10 cellular contexts compared by ENCODE assay signal in the genomic region with DNA sequence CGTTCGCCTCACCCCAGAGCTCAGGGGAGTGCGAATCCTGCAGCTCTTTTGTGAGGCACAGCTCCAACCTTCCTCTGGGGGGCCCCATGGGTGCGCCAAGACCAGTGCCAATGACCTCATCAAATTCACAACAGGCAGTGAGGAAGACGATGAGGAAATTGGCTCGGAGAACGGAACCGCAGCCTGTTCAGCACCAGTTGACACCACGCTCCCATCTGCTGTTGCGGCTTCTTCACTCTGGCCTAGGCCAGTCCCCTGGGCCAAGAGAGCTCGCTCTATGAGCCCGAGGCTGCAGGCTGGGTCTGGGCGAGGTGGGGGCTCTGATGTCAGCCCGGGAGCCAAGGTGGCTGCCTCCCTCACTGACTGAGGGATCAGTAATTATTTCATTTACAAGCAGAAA. TPM values are rescaled to one million over a fixed set of nuclear protein-coding genes. Genes with fewer than 3 reads are reported as not detected.
DNase-seq lines count a peak whose midpoint lies in the region; ATAC-seq and TF ChIP-seq lines count a peak whose summit lies in the region.
"Had no signal": no experiment of that assay in that cellular context is flagged by ENCODE, and none has a peak within 500 bp of the region (broad histone marks: within the 10 kb centered on the region; RNA-seq: fewer than 3 reads in every experiment).

No MANE protein-coding gene starts in this region.

- H3K27me3 Mint-ChIP-seq in endodermal cell (ENCODE audit: insufficient read depth) = peaks cover 16% of the 10 kb centered on the region
- H3K27me3 Mint-ChIP-seq in naive B cell = peaks cover 19 to 51% (median 31%) of the 10 kb centered on the region in 3 donors

- no peaks in the 10 kb centered on the region for H3K36me3 ChIP-seq in endodermal cell (ENCODE audit: control insufficient read depth, insufficient read depth, low read length)
- H3K36me3 ChIP-seq: ovary had no signal

- H3K27ac Mint-ChIP-seq in endodermal cell (no peak overlapping the region), naive B cell (peak overlapping the region in 2 of 6 donors; percentile 29 to 66)

- peaks cover 25% of the 10 kb centered on the region for H3K4me1 Mint-ChIP-seq in endodermal cell
- peaks cover 3 to 25% (median 6%) of the 10 kb centered on the region in 3 donors for H3K4me1 Mint-ChIP-seq in naive B cell

- H3K9ac ChIP-seq in endodermal cell (ENCODE audit: extremely low read depth, low read length, poor library complexity, severe bottlenecking) = no peak overlapping the region

- ATAC-seq in naive B cell (ENCODE audit: low read depth in 2 of 2) (peak; percentile 91), GM19035 (IDR thresholded peaks at IDR 0.05; ENCODE audit: unreplicated experiment) (no peak)

- H3K4me3 ChIP-seq in endodermal cell (ENCODE audit: low read length) = no peak overlapping the region
- H3K4me3 ChIP-seq: ovary had no signal

- WGBS in endodermal cell (ENCODE audit: insufficient coverage in 1 of 2, insufficient read length in 1 of 2), 2 experiments = 90 to 94% methylated on average over 9 to 14 of the region's 14 CpGs

- no peaks in the 10 kb centered on the region for H3K4me1 ChIP-seq in endodermal cell (ENCODE audit: control insufficient read depth, insufficient read depth, low read length)

- H3K9me3 Mint-ChIP-seq in endodermal cell (no peaks in the 10 kb centered on the region), naive B cell (no peaks in the 10 kb centered on the region)

- H3K4me3 Mint-ChIP-seq in endodermal cell = no peak overlapping the region
- peak overlapping the region in 2 of 8 donors; percentile 24 to 74 for H3K4me3 Mint-ChIP-seq in naive B cell

- H3K9me3 ChIP-seq in endodermal cell (ENCODE audit: control insufficient read depth, low read length) = no peaks in the 10 kb centered on the region
- H3K9me3 ChIP-seq: ovary had no signal

- DNase-seq in CD1c-positive myeloid dendritic cell (ENCODE audit: extremely low spot score) (peak; percentile 72), NCI-H446 (lab: John Stamatoyannopoulos, UW) (peak; percentile 64 to 92), endodermal cell (peak; percentile 57), naive B cell (peak; percentile 39), iPS-NIHi11 (ENCODE audit: low spot score) (no peak), NCI-H1092 (lab: John Stamatoyannopoulos, UW) (no peak)
- DNase-seq in activated CD8-positive, alpha-beta memory T cell treated with anti-CD3 and anti-CD28 coated beads, Interleukin-2, amount 50 U/mL, for 4 hours = no peak
- DNase-seq: cortex of kidney, ovary had no signal

- peaks cover 8% of the 10 kb centered on the region for H3K27me3 ChIP-seq in endodermal cell (ENCODE audit: control insufficient read depth, insufficient read depth, low read length, poor library complexity, severe bottlenecking)
- H3K27me3 ChIP-seq: ovary had no signal

- peak overlapping the region; percentile 90 for H3K27ac ChIP-seq in endodermal cell (ENCODE audit: low read depth, low read length)
- H3K27ac ChIP-seq: ovary had no signal

- no peaks in the 10 kb centered on the region for H3K36me3 Mint-ChIP-seq in endodermal cell (ENCODE audit: low read depth)
- H3K36me3 Mint-ChIP-seq in naive B cell = no peaks in the 10 kb centered on the region

- peak; percentile 39 for TF ChIP-seq CTCF in endodermal cell (conservative IDR thresholded peaks at IDR 0.05)

RNA-seq across cellular contexts. Expression of gene PLEKHA6, which starts 2.2 kb away (rescaled TPM):
- total RNA-seq in endodermal cell = 10 to 100 TPM; 37.0 to 43.3 TPM
- 15.0 TPM for polyA plus RNA-seq in endodermal cell (2013, experiment 1 of 2)
- polyA plus RNA-seq in endodermal cell (2013, experiment 2 of 2) = 14.0 TPM
- under 1 TPM in 1 of 6 donors, not detected in 5; 0.09 TPM for polyA plus RNA-seq in naive B cell (ENCODE audit: low read depth in 6 of 6)

RNA-seq across cellular contexts. Expression of gene PPP1R15B, which starts 54.1 kb away (rescaled TPM):
- 10 to 100 TPM; 44.8 to 79.2 TPM for total RNA-seq in endodermal cell
- polyA plus RNA-seq in endodermal cell (2013, experiment 1 of 2) = 34.4 TPM
- polyA plus RNA-seq in endodermal cell (2013, experiment 2 of 2) = 30.5 TPM
- polyA plus RNA-seq in naive B cell (ENCODE audit: low read depth in 6 of 6) = 10 to 100 TPM; 18.5 to 39.0 (median 33.0) TPM

Comparison
In these comparisons a context has a peak if more than half of its experiments do, and no peak if none do; other contexts are left out.
1. DNase-seq: peak in CD1c-positive myeloid dendritic cell (single experiment), NCI-H446 (2 of 2), endodermal cell (single experiment) and naive B cell (single experiment); none in iPS-NIHi11 (single experiment), activated CD8-positive, alpha-beta memory T cell treated with anti-CD3 and anti-CD28 coated beads, Interleukin-2, amount 50 U/mL, for 4 hours (single experiment) and NCI-H1092 (single experiment).